Comparison of ENCODE assay signal across 30 cellular contexts in genomic region chr9:12416736-12417135, GRCh38.
"Had no signal": no experiment of that assay in that cellular context is flagged by ENCODE, and none has a peak within 500 bp of the region (broad histone marks: within the 10 kb centered on the region; RNA-seq: fewer than 3 reads in every experiment).

No MANE protein-coding gene starts in this region.

- H3K27ac ChIP-seq: adrenal gland, cardiac muscle cell, colonic mucosa, dorsolateral prefrontal cortex, neutrophil, skin epidermis, thoracic aorta, uterus had no signal

- H3K9me3 ChIP-seq: adrenal gland, colonic mucosa, neutrophil, thoracic aorta, uterus had no signal

- H3K4me3 ChIP-seq: adrenal gland, cardiac muscle cell, colonic mucosa, dorsolateral prefrontal cortex, skin epidermis, thoracic aorta, uterus had no signal

- H3K36me3 ChIP-seq: adrenal gland, cardiac muscle cell, colonic mucosa, neutrophil, thoracic aorta, uterus had no signal

- H3K27me3 ChIP-seq: adrenal gland, cardiac muscle cell, colonic mucosa, dorsolateral prefrontal cortex, neutrophil, uterus had no signal

- DNase-seq: activated CD4-positive, alpha-beta T cell treated with anti-CD3 and anti-CD28 coated beads for 36 hours; activated CD4-positive, CD25-positive, alpha-beta regulatory T cell; activated CD8-positive, alpha-beta memory T cell treated with anti-CD3 and anti-CD28 coated beads, Interleukin-2, amount 10 ng/mL, durations not matched to agents 7 days and 5 days; activated CD8-positive, alpha-beta T cell treated with anti-CD3 and anti-CD28 coated beads, Interleukin-2, amount 10 ng/mL, durations not matched to agents 7 days and 5 days; activated effector memory CD4-positive, alpha-beta T cell treated with Interleukin-2 at 50 U/mL for 16 hours; activated naive CD4-positive, alpha-beta T cell treated with anti-CD3 and anti-CD28 coated beads for 36 hours; activated naive CD8-positive, alpha-beta T cell treated with anti-CD3 and anti-CD28 coated beads for 36 hours; activated T-cell treated with anti-CD3 and anti-CD28 coated beads for 4 hours; adrenal gland; aorta; cerebellar nuclear complex; colonic mucosa; dorsolateral prefrontal cortex; effector memory CD8-positive, alpha-beta T cell; foreskin fibroblast; head of caudate nucleus; hippocampal formation; kidney; left colon; natural killer cell; stimulated activated CD4-positive, alpha-beta T cell treated with anti-CD3 and anti-CD28 coated beads, Interleukin-12 subunit alpha, Interleukin-12 subunit beta, amount 100 ng/mL, for 4 hours; stimulated activated CD4-positive, alpha-beta T cell treated with anti-CD3 and anti-CD28 coated beads, Interleukin-4, amount 100 ng/mL, for 24 hours; uterus had no signal

- H3K4me1 ChIP-seq: adrenal gland, colonic mucosa, uterus had no signal

- ATAC-seq: activated CD4-positive, alpha-beta T cell treated with anti-CD3 and anti-CD28 coated beads for 36 hours; activated CD8-positive, alpha-beta memory T cell treated with anti-CD3 and anti-CD28 coated beads, Interleukin-2, amount 10 ng/mL, durations not matched to agents 7 days and 5 days; activated CD8-positive, alpha-beta T cell treated with anti-CD3 and anti-CD28 coated beads, Interleukin-2, amount 10 ng/mL, durations not matched to agents 7 days and 5 days; effector memory CD8-positive, alpha-beta T cell; esophagus mucosa; left colon; natural killer cell; sciatic nerve; stimulated activated effector memory CD8-positive, alpha-beta T cell treated with anti-CD3 and anti-CD28 coated beads, Interleukin-12 subunit alpha, Interleukin-12 subunit beta, amount 100 ng/mL, for 72 hours had no signal
